8 cellular contexts compared by ENCODE assay signal in genomic region chr20:29445050-29445907, GRCh38.
DNase-seq lines count a peak whose midpoint lies in the region; ATAC-seq and TF ChIP-seq lines count a peak whose summit lies in the region.
"Not testable (repeated sequence)": the region's sequence is repeated elsewhere in the genome, so short reads cannot be mapped to it uniquely, and the experiment has no call there.

No MANE protein-coding gene starts in this region.

- not testable (repeated sequence) for H3K27me3 Mint-ChIP-seq in activated T-helper 2 cell treated with anti-CD3 and anti-CD28 coated beads, Interferon-gamma antibody, Interleukin-2, Interleukin-4, amounts not matched to agents 10 μg/mL and 5 μg/mL and 100 μg/mL, durations not matched to agents 14 hours and 24 hours and 36 hours (ENCODE audit: low read depth)

- H3K9me3 Mint-ChIP-seq in activated T-helper 2 cell treated with anti-CD3 and anti-CD28 coated beads, Interferon-gamma antibody, Interleukin-2, Interleukin-4, amounts not matched to agents 10 μg/mL and 5 μg/mL and 100 μg/mL, durations not matched to agents 14 hours and 24 hours and 36 hours; stimulated activated effector memory CD8-positive, alpha-beta T cell treated with anti-CD3 and anti-CD28 coated beads, Interleukin-12 subunit alpha, Interleukin-12 subunit beta, amount 100 ng/mL, for 72 hours: not testable (repeated sequence)

- not testable (repeated sequence) for H3K4me1 Mint-ChIP-seq in activated T-helper 2 cell treated with anti-CD3 and anti-CD28 coated beads, Interferon-gamma antibody, Interleukin-2, Interleukin-4, amounts not matched to agents 10 μg/mL and 5 μg/mL and 100 μg/mL, durations not matched to agents 14 hours and 24 hours and 36 hours (ENCODE audit: low read depth); stimulated activated effector memory CD8-positive, alpha-beta T cell treated with anti-CD3 and anti-CD28 coated beads, Interleukin-12 subunit alpha, Interleukin-12 subunit beta, amount 100 ng/mL, for 72 hours

- peak; percentile 88 for ATAC-seq in GM21576 (IDR thresholded peaks at IDR 0.05; ENCODE audit: unreplicated experiment)
- peak; percentile 51 for ATAC-seq in stimulated activated effector memory CD8-positive, alpha-beta T cell treated with anti-CD3 and anti-CD28 coated beads, Interleukin-12 subunit alpha, Interleukin-12 subunit beta, amount 100 ng/mL, for 72 hours

- not testable (repeated sequence) for TF ChIP-seq CTCF in fibroblast of mammary gland (conservative IDR thresholded peaks at IDR 0.05; ENCODE audit: control insufficient read depth, insufficient read depth, low read depth, low read length)

- not testable (repeated sequence) for H3K36me3 Mint-ChIP-seq in activated T-helper 2 cell treated with anti-CD3 and anti-CD28 coated beads, Interferon-gamma antibody, Interleukin-2, Interleukin-4, amounts not matched to agents 10 μg/mL and 5 μg/mL and 100 μg/mL, durations not matched to agents 14 hours and 24 hours and 36 hours (ENCODE audit: low read depth); stimulated activated effector memory CD8-positive, alpha-beta T cell treated with anti-CD3 and anti-CD28 coated beads, Interleukin-12 subunit alpha, Interleukin-12 subunit beta, amount 100 ng/mL, for 72 hours

- DNase-seq in COR-L47 (lab: John Stamatoyannopoulos, UW) (peak; percentile 50), NCI-H146 (lab: John Stamatoyannopoulos, UW) (peak; percentile 89), SHP77 treated with DMSO at 0.1 percent for 48 hours (lab: John Stamatoyannopoulos, UW) (peak; percentile 100), fibroblast of mammary gland (ENCODE audit: low read depth) (peak; percentile 72), mucosa of gallbladder (ENCODE audit: low spot score) (peak; percentile 69)
- peak; percentile 52 for DNase-seq in activated T-helper 2 cell treated with anti-CD3 and anti-CD28 coated beads, Interferon-gamma antibody, Interleukin-2, Interleukin-4, amounts not matched to agents 10 μg/mL and 5 μg/mL and 100 μg/mL, durations not matched to agents 14 hours and 24 hours and 36 hours (ENCODE audit: low spot score)
- DNase-seq in stimulated activated effector memory CD8-positive, alpha-beta T cell treated with anti-CD3 and anti-CD28 coated beads, Interleukin-12 subunit alpha, Interleukin-12 subunit beta, amount 100 ng/mL, for 72 hours (ENCODE audit: low spot score in 2 of 2): not testable (repeated sequence)

- H3K27ac Mint-ChIP-seq in activated T-helper 2 cell treated with anti-CD3 and anti-CD28 coated beads, Interferon-gamma antibody, Interleukin-2, Interleukin-4, amounts not matched to agents 10 μg/mL and 5 μg/mL and 100 μg/mL, durations not matched to agents 14 hours and 24 hours and 36 hours; stimulated activated effector memory CD8-positive, alpha-beta T cell treated with anti-CD3 and anti-CD28 coated beads, Interleukin-12 subunit alpha, Interleukin-12 subunit beta, amount 100 ng/mL, for 72 hours: not testable (repeated sequence)

- peak overlapping the region; percentile 28 for H3K4me3 ChIP-seq in fibroblast of mammary gland (ENCODE audit: control insufficient read depth, low read depth, low read length)

- intact Hi-C loops in activated T-helper 2 cell treated with anti-CD3 and anti-CD28 coated beads, Interferon-gamma antibody, Interleukin-2, Interleukin-4, amounts not matched to agents 10 μg/mL and 5 μg/mL and 100 μg/mL, durations not matched to agents 14 hours and 24 hours and 36 hours (cut with micrococcal nuclease): not testable (repeated sequence)

- H3K4me3 Mint-ChIP-seq in activated T-helper 2 cell treated with anti-CD3 and anti-CD28 coated beads, Interferon-gamma antibody, Interleukin-2, Interleukin-4, amounts not matched to agents 10 μg/mL and 5 μg/mL and 100 μg/mL, durations not matched to agents 14 hours and 24 hours and 36 hours (ENCODE audit: low read depth): peak overlapping the region; percentile 56
- not testable (repeated sequence) for H3K4me3 Mint-ChIP-seq in stimulated activated effector memory CD8-positive, alpha-beta T cell treated with anti-CD3 and anti-CD28 coated beads, Interleukin-12 subunit alpha, Interleukin-12 subunit beta, amount 100 ng/mL, for 72 hours
